ENCODE assay signal across 32 cellular contexts in the genomic region with DNA sequence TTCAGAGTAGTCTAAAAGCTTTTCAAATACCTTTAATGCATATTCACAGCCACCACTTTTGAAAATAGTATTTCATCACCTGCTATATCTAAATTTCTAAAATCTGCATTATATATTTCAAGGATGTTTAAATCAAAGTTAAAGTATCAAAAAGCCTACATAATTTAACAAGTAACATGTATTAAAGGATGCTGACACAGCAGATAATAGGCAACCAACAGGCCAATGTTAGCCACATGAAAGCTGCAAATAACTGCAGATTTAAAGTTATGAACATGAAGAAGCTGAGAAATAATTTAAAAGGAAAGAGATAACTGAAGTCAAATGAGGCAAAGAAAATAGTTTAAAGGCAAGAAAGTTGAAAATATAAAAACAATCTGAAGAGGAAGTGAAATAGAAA. TPM values are rescaled to one million over a fixed set of nuclear protein-coding genes. Genes with fewer than 3 reads are reported as not detected.
"Had no signal": no experiment of that assay in that cellular context is flagged by ENCODE, and none has a peak within 500 bp of the region (broad histone marks: within the 10 kb centered on the region; RNA-seq: fewer than 3 reads in every experiment).

No MANE protein-coding gene starts in this region.

- H3K79me2 ChIP-seq: parathyroid adenoma had no signal

- H3K4me2 ChIP-seq: neural progenitor cell, smooth muscle cell had no signal

- H3K4me3 Mint-ChIP-seq: naive thymus-derived CD4-positive, alpha-beta T cell; natural killer cell; nephron; neural progenitor cell; stimulated activated memory B cell treated with anti-CD40 and anti-IgM and Interleukin-4, amounts not matched to agents 10 μg/mL and 1 μg/mL and 100 μg/mL, for 72 hours; type B pancreatic cell had no signal

- H3K36me3 Mint-ChIP-seq: naive thymus-derived CD4-positive, alpha-beta T cell; natural killer cell; neural progenitor cell; stimulated activated memory B cell treated with anti-CD40 and anti-IgM and Interleukin-4, amounts not matched to agents 10 μg/mL and 1 μg/mL and 100 μg/mL, for 72 hours; type B pancreatic cell had no signal

- H3K36me3 ChIP-seq: neural progenitor cell, ovary, spleen, suprapubic skin, tibial artery, transverse colon, upper lobe of right lung, uterus had no signal

- H3K27me3 ChIP-seq: neural progenitor cell, ovary, spleen, suprapubic skin, testis, tibial artery, transverse colon, upper lobe of right lung, uterus had no signal

- H3K27ac ChIP-seq: neural progenitor cell, ovary, parathyroid adenoma, psoas muscle, skin epidermis, spleen, suprapubic skin, testis, tibial artery, transverse colon, upper lobe of right lung, uterus had no signal

- H2AFZ ChIP-seq: neural progenitor cell, parathyroid adenoma had no signal

- H3K9me3 ChIP-seq: ovary, psoas muscle, spleen, suprapubic skin, testis, tibial artery, transverse colon, upper lobe of right lung, uterus had no signal

- DNase-seq: naive thymus-derived CD4-positive, alpha-beta T cell; natural killer cell; occipital lobe; ovary; posterior cingulate gyrus; psoas muscle; right cardiac atrium; spleen; stimulated activated CD4-positive, alpha-beta T cell treated with anti-CD3 and anti-CD28 coated beads, Interleukin-12 subunit alpha, Interleukin-12 subunit beta, amount 100 ng/mL, for 4 hours; stimulated activated CD4-positive, alpha-beta T cell treated with anti-CD3 and anti-CD28 coated beads, Interleukin-1b, Interleukin-23, amount 100 ng/mL, for 48 hours; stimulated activated CD4-positive, alpha-beta T cell treated with anti-CD3 and anti-CD28 coated beads, Interleukin-4, amount 100 ng/mL, for 1 hour; stimulated activated CD4-positive, alpha-beta T cell treated with anti-CD3 and anti-CD28 coated beads, Interleukin-4, amount 100 ng/mL, for 4 hours; stimulated activated CD8-positive, alpha-beta memory T cell treated with anti-CD3 and anti-CD28 coated beads, Interleukin-4, amount 100 ng/mL, for 48 hours; stimulated activated naive CD4-positive, alpha-beta T cell; stimulated activated naive CD8-positive, alpha-beta T cell treated with anti-CD3 and anti-CD28 coated beads, Interleukin-15, Interleukin-2, amounts not matched to agents 100 U/mL and 50 U/mL, for 24 hours; substantia nigra; testis; tibial artery; transverse colon; upper lobe of right lung; uterus had no signal

- H3K4me1 ChIP-seq: parathyroid adenoma, psoas muscle, spleen, suprapubic skin, testis, tibial artery, transverse colon, upper lobe of right lung, uterus had no signal

- H3K4me1 Mint-ChIP-seq: naive thymus-derived CD4-positive, alpha-beta T cell; natural killer cell; nephron; neural progenitor cell had no signal

- H3K9me3 Mint-ChIP-seq: natural killer cell; nephron; neural progenitor cell; stimulated activated memory B cell treated with anti-CD40 and anti-IgM and Interleukin-4, amounts not matched to agents 10 μg/mL and 1 μg/mL and 100 μg/mL, for 72 hours; type B pancreatic cell had no signal

- H3K27ac Mint-ChIP-seq: naive thymus-derived CD4-positive, alpha-beta T cell; natural killer cell; nephron; neural progenitor cell; progenitor cell of endocrine pancreas; stimulated activated memory B cell treated with anti-CD40 and anti-IgM and Interleukin-4, amounts not matched to agents 10 μg/mL and 1 μg/mL and 100 μg/mL, for 72 hours; type B pancreatic cell had no signal

- H3K27me3 Mint-ChIP-seq: stimulated activated memory B cell treated with anti-CD40 and anti-IgM and Interleukin-4, amounts not matched to agents 10 μg/mL and 1 μg/mL and 100 μg/mL, for 72 hours had no signal

- H3K9ac ChIP-seq: neural progenitor cell, parathyroid adenoma had no signal

- ATAC-seq: naive thymus-derived CD4-positive, alpha-beta T cell; natural killer cell; psoas muscle; right cardiac atrium; sciatic nerve; stimulated activated memory B cell treated with anti-CD40 and anti-IgM and Interleukin-4, amounts not matched to agents 10 μg/mL and 1 μg/mL and 100 μg/mL, for 72 hours; stimulated activated naive CD8-positive, alpha-beta T cell treated with anti-CD3 and anti-CD28 coated beads, Interleukin-15, Interleukin-2, amounts not matched to agents 100 U/mL and 50 U/mL, for 24 hours; upper lobe of right lung had no signal

- H3K4me3 ChIP-seq: neural progenitor cell, ovary, psoas muscle, skin epidermis, smooth muscle cell, spleen, suprapubic skin, testis, tibial artery, transverse colon, upper lobe of right lung, uterus had no signal

RNA-seq across cellular contexts. Expression of a gene that starts 39.8 kb away (rescaled TPM):
- total RNA-seq: osteoblast had no signal
- polyA plus RNA-seq: smooth muscle cell had no signal
